ENCODE assay signal across 1 cellular context in the genomic region with DNA sequence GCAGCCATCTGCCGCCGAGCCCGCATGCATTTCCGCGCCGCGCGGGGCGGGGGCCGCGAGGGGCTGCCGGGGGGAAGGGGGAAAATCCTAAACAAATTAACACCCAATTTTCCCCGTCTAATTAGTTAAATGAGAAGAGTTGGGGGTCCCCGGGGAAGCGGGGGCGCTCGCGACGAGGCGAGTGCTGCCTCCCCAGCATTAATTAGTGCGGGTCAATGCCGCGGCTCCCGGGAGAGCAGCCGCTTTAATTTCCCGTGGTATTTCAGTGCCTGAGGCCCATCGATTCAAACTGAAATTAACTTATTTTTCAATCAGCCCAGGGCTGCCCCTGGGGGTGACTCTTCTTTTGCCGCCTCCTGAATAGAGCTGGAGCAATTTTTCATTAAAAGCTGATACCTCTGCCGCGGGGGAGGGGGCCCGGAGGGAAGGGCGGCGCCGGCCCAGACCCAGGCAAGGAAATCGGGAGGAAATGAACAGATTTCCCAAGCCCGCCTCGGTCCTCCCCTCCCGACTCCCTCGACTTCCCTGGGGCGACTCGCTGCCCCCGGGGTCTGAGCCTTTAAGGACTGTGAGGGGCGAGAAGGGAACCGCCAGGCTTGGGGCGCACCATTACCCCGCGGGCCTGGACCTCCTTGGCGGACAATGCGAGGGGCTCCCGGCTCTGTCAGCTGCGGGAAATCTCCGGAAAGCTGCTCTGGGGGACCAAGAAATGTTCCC.
TF ChIP-seq lines count a peak whose summit lies in the region.

No MANE protein-coding gene starts in this region.

TF ChIP-seq in K562, 482 proteins besides CTCF, POLR2A, EP300 and RAD21:
- TF ChIP-seq, protein P1, sequence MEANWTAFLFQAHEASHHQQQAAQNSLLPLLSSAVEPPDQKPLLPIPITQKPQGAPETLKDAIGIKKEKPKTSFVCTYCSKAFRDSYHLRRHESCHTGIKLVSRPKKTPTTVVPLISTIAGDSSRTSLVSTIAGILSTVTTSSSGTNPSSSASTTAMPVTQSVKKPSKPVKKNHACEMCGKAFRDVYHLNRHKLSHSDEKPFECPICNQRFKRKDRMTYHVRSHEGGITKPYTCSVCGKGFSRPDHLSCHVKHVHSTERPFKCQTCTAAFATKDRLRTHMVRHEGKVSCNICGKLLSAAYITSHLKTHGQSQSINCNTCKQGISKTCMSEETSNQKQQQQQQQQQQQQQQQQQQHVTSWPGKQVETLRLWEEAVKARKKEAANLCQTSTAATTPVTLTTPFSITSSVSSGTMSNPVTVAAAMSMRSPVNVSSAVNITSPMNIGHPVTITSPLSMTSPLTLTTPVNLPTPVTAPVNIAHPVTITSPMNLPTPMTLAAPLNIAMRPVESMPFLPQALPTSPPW (CRISPR knock-in tag; IDR thresholded peaks at IDR 0.05): 0 out of 2 replicates have a peak, but pooled peaks have one; percentile 6
- TF ChIP-seq, protein P2, sequence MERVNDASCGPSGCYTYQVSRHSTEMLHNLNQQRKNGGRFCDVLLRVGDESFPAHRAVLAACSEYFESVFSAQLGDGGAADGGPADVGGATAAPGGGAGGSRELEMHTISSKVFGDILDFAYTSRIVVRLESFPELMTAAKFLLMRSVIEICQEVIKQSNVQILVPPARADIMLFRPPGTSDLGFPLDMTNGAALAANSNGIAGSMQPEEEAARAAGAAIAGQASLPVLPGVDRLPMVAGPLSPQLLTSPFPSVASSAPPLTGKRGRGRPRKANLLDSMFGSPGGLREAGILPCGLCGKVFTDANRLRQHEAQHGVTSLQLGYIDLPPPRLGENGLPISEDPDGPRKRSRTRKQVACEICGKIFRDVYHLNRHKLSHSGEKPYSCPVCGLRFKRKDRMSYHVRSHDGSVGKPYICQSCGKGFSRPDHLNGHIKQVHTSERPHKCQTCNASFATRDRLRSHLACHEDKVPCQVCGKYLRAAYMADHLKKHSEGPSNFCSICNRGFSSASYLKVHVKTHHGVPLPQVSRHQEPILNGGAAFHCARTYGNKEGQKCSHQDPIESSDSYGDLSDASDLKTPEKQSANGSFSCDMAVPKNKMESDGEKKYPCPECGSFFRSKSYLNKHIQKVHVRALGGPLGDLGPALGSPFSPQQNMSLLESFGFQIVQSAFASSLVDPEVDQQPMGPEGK (CRISPR knock-in tag; IDR thresholded peaks at IDR 0.05; ENCODE audit: borderline replicate concordance): no peak
